13 cellular contexts compared by ENCODE assay signal in the genomic region with DNA sequence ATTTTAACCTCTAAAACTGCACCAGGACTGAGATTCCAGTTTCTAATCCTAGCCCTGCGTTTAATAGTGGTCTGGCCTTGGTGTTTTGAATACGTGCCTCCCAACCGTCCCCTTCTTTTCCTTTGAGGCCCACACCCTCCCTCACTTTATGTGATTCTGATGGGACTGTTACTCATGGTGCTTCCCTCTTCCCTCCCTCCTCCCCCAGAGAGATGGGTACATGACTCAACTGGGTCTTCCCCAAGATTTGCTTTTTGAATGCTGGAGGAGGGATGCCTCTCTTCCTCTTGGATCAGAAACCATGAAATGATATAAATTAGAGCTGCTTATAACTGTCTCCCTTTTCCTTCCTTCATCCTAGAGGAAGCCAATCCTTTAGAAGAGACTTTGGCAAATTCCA. TPM values are rescaled to one million over a fixed set of nuclear protein-coding genes. Genes with fewer than 3 reads are reported as not detected.
A peak's percentile ranks its signal among the peaks of the same experiment; 100 is the strongest.
DNase-seq lines count a peak whose midpoint lies in the region; ATAC-seq and TF ChIP-seq lines count a peak whose summit lies in the region.
"Had no signal": no experiment of that assay in that cellular context is flagged by ENCODE, and none has a peak within 500 bp of the region (broad histone marks: within the 10 kb centered on the region; RNA-seq: fewer than 3 reads in every experiment).

No MANE protein-coding gene starts in this region.

- H3K27me3 Mint-ChIP-seq in HFFc6 (ENCODE audit: insufficient read depth): no peaks in the 10 kb centered on the region

- no peaks in the 10 kb centered on the region for H3K9me3 Mint-ChIP-seq in HFFc6

- H3K4me3 ChIP-seq in AG10803 (ENCODE audit: low read length) (no peak overlapping the region), left lung (no peak overlapping the region), uterus (no peak overlapping the region)
- H3K4me3 ChIP-seq: lower lobe of right lung, vagina had no signal

- DNase-seq in AG10803 (ENCODE audit: low read depth) (peak; percentile 1), HFFc6 (no peak), amniotic epithelial cell (ENCODE audit: low read depth) (peak; percentile 19), left lung (no peak), D341Med (ENCODE audit: low spot score) (no peak), DMS114 treated with DMSO at 0.1 percent for 48 hours (lab: John Stamatoyannopoulos, UW; ENCODE audit: unreplicated experiment) (no peak), uterus (no peak), putamen (ENCODE audit: low spot score) (no peak)
- DNase-seq: lower lobe of right lung, NCI-H1417, NCI-H510A, T-helper 1 cell had no signal

- peaks cover 15% of the 10 kb centered on the region for H3K4me1 Mint-ChIP-seq in HFFc6 (ENCODE audit: low read depth)

- no peaks in the 10 kb centered on the region for H3K4me1 ChIP-seq in left lung
- no peaks in the 10 kb centered on the region for H3K4me1 ChIP-seq in uterus
- H3K4me1 ChIP-seq: lower lobe of right lung, vagina had no signal

- H3K27me3 ChIP-seq in left lung: no peaks in the 10 kb centered on the region
- no peaks in the 10 kb centered on the region for H3K27me3 ChIP-seq in uterus
- H3K27me3 ChIP-seq: vagina had no signal

- intact Hi-C loops in left lung (cut with DNase I): no loop called here
- intact Hi-C loops in uterus (cut with DNase I; ENCODE audit: low total_unique reads): no loop called here

- TF ChIP-seq POLR2A in uterus (IDR thresholded peaks at IDR 0.05): no peak

- H3K36me3 Mint-ChIP-seq in HFFc6 (ENCODE audit: low read depth): no peaks in the 10 kb centered on the region

- peak; percentile 39 for ATAC-seq in left lung
- ATAC-seq: lower lobe of right lung had no signal

- peak overlapping the region; percentile 44; the same call in 1 of the 2 replicates for H3K4me3 Mint-ChIP-seq in HFFc6

- TF ChIP-seq CTCF in AG10803 (conservative IDR thresholded peaks at IDR 0.05; ENCODE audit: low read length) (no peak), HFFc6 (IDR thresholded peaks at IDR 0.05) (no peak), left lung (IDR thresholded peaks at IDR 0.05) (no peak), uterus (IDR thresholded peaks at IDR 0.05) (no peak)

- H3K27ac Mint-ChIP-seq in HFFc6: peak overlapping the region; percentile 54

- no peaks in the 10 kb centered on the region for H3K36me3 ChIP-seq in left lung
- no peaks in the 10 kb centered on the region for H3K36me3 ChIP-seq in uterus
- H3K36me3 ChIP-seq: lower lobe of right lung, vagina had no signal

- H3K27ac ChIP-seq in left lung (no peak overlapping the region), uterus (no peak overlapping the region)
- H3K27ac ChIP-seq: lower lobe of right lung, vagina had no signal

- H3K9me3 ChIP-seq in left lung (no peaks in the 10 kb centered on the region), uterus (no peaks in the 10 kb centered on the region)
- H3K9me3 ChIP-seq: lower lobe of right lung, vagina had no signal

RNA-seq across cellular contexts. Expression of a gene that starts 8.2 kb away (rescaled TPM):
- total RNA-seq in HFFc6 (2021; fragmentation: NEBNext Ultra II Directional; extraction: Animal tissue kit (Norgen Biotek cat#: 25700)): 10 to 100 TPM; 50.1 to 56.8 (median 54.3) TPM
- 10 to 100 TPM; 44.1 to 45.3 TPM for total RNA-seq in left lung
- total RNA-seq in uterus: 10 to 100 TPM; 20.0 to 62.0 (median 42.3) TPM

Comparison
In these comparisons a context has a peak if more than half of its experiments do, and no peak if none do; other contexts are left out.
1. DNase-seq: peak in AG10803 (single experiment) and amniotic epithelial cell (single experiment); none in HFFc6 (single experiment), left lung (0 of 2), D341Med (single experiment), DMS114 treated with DMSO at 0.1 percent for 48 hours (single experiment), uterus (0 of 2) and putamen (single experiment).